ENCODE assay signal across 8 cellular contexts in the genomic region with DNA sequence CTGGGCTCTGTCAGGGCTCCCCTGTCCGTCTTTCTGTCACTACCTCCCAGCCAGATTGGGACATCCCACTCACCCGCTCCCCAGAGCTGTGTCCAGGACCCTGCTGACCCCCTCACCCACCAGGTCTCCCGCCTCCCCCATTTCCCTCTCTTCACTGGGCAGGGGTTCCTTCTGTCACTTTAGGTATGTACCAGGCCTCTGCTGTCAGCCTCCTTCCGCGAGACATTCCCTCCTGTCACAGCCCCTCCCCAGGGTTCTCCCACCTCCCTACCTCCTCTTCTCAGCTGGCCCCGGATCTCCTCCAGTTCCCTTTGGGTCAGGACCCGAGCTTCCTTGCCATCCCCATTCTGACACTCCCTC. TPM values are rescaled to one million over a fixed set of nuclear protein-coding genes. Genes with fewer than 3 reads are reported as not detected.
A peak's percentile ranks its signal among the peaks of the same experiment; 100 is the strongest.
DNase-seq lines count a peak whose midpoint lies in the region; ATAC-seq and TF ChIP-seq lines count a peak whose summit lies in the region.

No MANE protein-coding gene starts in this region.

- ATAC-seq in GM21528 (IDR thresholded peaks at IDR 0.05; ENCODE audit: low FRiP score, unreplicated experiment): no peak
- ATAC-seq in HG03521 (IDR thresholded peaks at IDR 0.05; ENCODE audit: unreplicated experiment): no peak
- ATAC-seq in GM19455 (IDR thresholded peaks at IDR 0.05; ENCODE audit: unreplicated experiment): no peak

- H3K79me2 ChIP-seq in parathyroid adenoma: no peaks in the 10 kb centered on the region

- TF ChIP-seq POLR2A in esophagus squamous epithelium (IDR thresholded peaks at IDR 0.05): no peak

- 3 to 6% methylated on average over 7 of the region's 7 CpGs for WGBS in esophagus squamous epithelium, 2 donors

- CTCF ChIA-PET in RWPE1 (lab: Yijun Ruan, JAX): interaction anchor here (0.7 to 1.5 kb wide), 3 partner anchors 9 to 217 kb away, joined by 4 to 5 read pairs (median 4); no protein-coding TSS in a partner anchor

- peak overlapping the region; percentile 81 for H3K4me2 ChIP-seq in parathyroid adenoma (ENCODE audit: low read length)

- no peak overlapping the region for H3K9ac ChIP-seq in parathyroid adenoma

- DNase-seq in ELF-1 (ENCODE audit: low read depth, low spot score) (peak; percentile 20), RWPE1 (ENCODE audit: low spot score) (no peak), esophagus squamous epithelium (lab: John Stamatoyannopoulos, UW) (no peak), RKO (ENCODE audit: low spot score) (no peak)

- peaks cover 0 to 33% (median 4%) of the 10 kb centered on the region in 3 donors for H3K36me3 ChIP-seq in esophagus squamous epithelium
- H3K36me3 ChIP-seq in parathyroid adenoma (ENCODE audit: control insufficient read depth, insufficient read depth, low read length): no peaks in the 10 kb centered on the region

- H3K4me1 ChIP-seq in esophagus squamous epithelium (peaks cover 21 to 42% (median 23%) of the 10 kb centered on the region in 3 donors), parathyroid adenoma (peaks cover 6% of the 10 kb centered on the region)

- TF ChIP-seq CTCF in RWPE1 (conservative IDR thresholded peaks at IDR 0.05; ENCODE audit: low read depth) (no peak), esophagus squamous epithelium (IDR thresholded peaks at IDR 0.05) (no peak), parathyroid adenoma (IDR thresholded peaks at IDR 0.05) (no peak)

- H3K27ac ChIP-seq in RWPE1: peak overlapping the region; percentile 79
- H3K27ac ChIP-seq in esophagus squamous epithelium: peak overlapping the region; percentile 84 to 89 (median 88)
- peak overlapping the region; percentile 13 for H3K27ac ChIP-seq in parathyroid adenoma

- H3K4me3 ChIP-seq in esophagus squamous epithelium (peak overlapping the region; percentile 58 to 92 (median 76)), parathyroid adenoma (ENCODE audit: low read depth, low read length) (peak overlapping the region; percentile 74)

- H3K9me3 ChIP-seq in esophagus squamous epithelium (no peaks in the 10 kb centered on the region), parathyroid adenoma (ENCODE audit: control insufficient read depth, low read length) (no peaks in the 10 kb centered on the region)

- H3K27me3 ChIP-seq in esophagus squamous epithelium: no peaks in the 10 kb centered on the region
- H3K27me3 ChIP-seq in parathyroid adenoma (ENCODE audit: control insufficient read depth, insufficient read depth, low read length): no peaks in the 10 kb centered on the region

- POLR2A ChIA-PET in RWPE1 (lab: Yijun Ruan, JAX; ENCODE audit: low non-redundant PET): interaction anchor here (0.5 to 1.6 kb wide), 3 partner anchors 20 to 199 kb away, joined by 3 read pairs; a partner anchor contains a TSS

- intact Hi-C loops in esophagus squamous epithelium (cut with DNase I): no loop called here

- H2AFZ ChIP-seq in parathyroid adenoma: peak overlapping the region; percentile 85

RNA-seq across cellular contexts. Expression of a gene that starts 0.5 kb away (rescaled TPM):
- total RNA-seq in esophagus squamous epithelium: 10 to 100 TPM; 11.6 to 31.1 (median 15.2) TPM

RNA-seq across cellular contexts. Expression of a gene that starts 21.0 kb away (rescaled TPM):
- 10 to 100 TPM; 15.0 to 23.3 (median 20.5) TPM for total RNA-seq in esophagus squamous epithelium

Comparison
In these comparisons a context has a peak if more than half of its experiments do, and no peak if none do; other contexts are left out.
1. H3K27ac ChIP-seq: peak in every context shown above with its lines; median percentile 88 in esophagus squamous epithelium; 79 in RWPE1; 13 in parathyroid adenoma.